8 cellular contexts compared by ENCODE assay signal in genomic region chr3:120284702-120285507, GRCh38. TPM values are rescaled to one million over a fixed set of nuclear protein-coding genes. Genes with fewer than 3 reads are reported as not detected.
A peak's percentile ranks its signal among the peaks of the same experiment; 100 is the strongest.
DNase-seq lines count a peak whose midpoint lies in the region; ATAC-seq and TF ChIP-seq lines count a peak whose summit lies in the region.

Gene GPR156, minus strand, starts transcription at chr3:120285222. Its CDS starts 41,124 bp downstream, at chr3:120244098.

- DNase-seq in CD14-positive monocyte (ENCODE audit: low spot score) (no peak), Kasumi-1 (lab: John Stamatoyannopoulos, UW) (peak; percentile 33 to 34), DMS153 treated with DMSO at 0.1 percent for 48 hours (lab: John Stamatoyannopoulos, UW; ENCODE audit: unreplicated experiment) (no peak), NCI-H1436 treated with DMSO at 0.1 percent for 48 hours (lab: John Stamatoyannopoulos, UW) (no peak), superior temporal gyrus (ENCODE audit: extremely low spot score) (no peak)

- H3K9me3 ChIP-seq in ectodermal cell (ENCODE audit: control insufficient read depth, low read length) (no peaks in the 10 kb centered on the region), mucosa of stomach (ENCODE audit: control insufficient read depth, low read length) (no peaks in the 10 kb centered on the region)

- H3K4me3 ChIP-seq in ectodermal cell (ENCODE audit: insufficient read depth, low read depth, low read length) (peak within 1 kb of the TSS; percentile 38), mucosa of stomach (ENCODE audit: low read length) (no peak within 1 kb of the TSS)

- 13% methylated on average over 74 of the region's 74 CpGs for WGBS in ectodermal cell, 2 experiments

- H3K4me1 Mint-ChIP-seq in CD14-positive monocyte, result peaks cover 5% of the 10 kb centered on the region

- no peaks in the 10 kb centered on the region for H3K36me3 ChIP-seq in ectodermal cell (ENCODE audit: control insufficient read depth, insufficient read depth, low read length)
- H3K36me3 ChIP-seq in mucosa of stomach (ENCODE audit: control insufficient read depth, insufficient read depth, low read length), result no peaks in the 10 kb centered on the region

- peak within 1 kb of the TSS; percentile 37 for H3K9ac ChIP-seq in mucosa of stomach (ENCODE audit: low read length)

- peak within 1 kb of the TSS; percentile 68 to 78 for H3K4me3 Mint-ChIP-seq in CD14-positive monocyte

- intact Hi-C loops in CD14-positive monocyte (cut with micrococcal nuclease), result no loop called here

- ATAC-seq in GM21723 (IDR thresholded peaks at IDR 0.05; ENCODE audit: unreplicated experiment), result no peak

- H3K27ac ChIP-seq in ectodermal cell (ENCODE audit: insufficient read depth, low read depth, low read length, poor library complexity, severe bottlenecking), result no peak within 1 kb of the TSS

- H3K27me3 ChIP-seq in ectodermal cell (ENCODE audit: control insufficient read depth, insufficient read depth, low read length, poor library complexity, severe bottlenecking) (peaks cover 30% of the 10 kb centered on the region), mucosa of stomach (ENCODE audit: control insufficient read depth, insufficient read depth, low read length) (peaks cover 25% of the 10 kb centered on the region)

- H3K4me1 ChIP-seq in ectodermal cell (ENCODE audit: control insufficient read depth, insufficient read depth, low read length) (peaks cover 7% of the 10 kb centered on the region), mucosa of stomach (ENCODE audit: control insufficient read depth, insufficient read depth, low read length) (peaks cover 3% of the 10 kb centered on the region)

- no peaks in the 10 kb centered on the region for H3K36me3 Mint-ChIP-seq in CD14-positive monocyte

- H3K27ac Mint-ChIP-seq in CD14-positive monocyte, result no peak within 1 kb of the TSS

- no peak for TF ChIP-seq CTCF in CD14-positive monocyte (IDR thresholded peaks at IDR 0.05)

- peaks cover 1 to 12% (median 9%) of the 10 kb centered on the region in 7 donors for H3K9me3 Mint-ChIP-seq in CD14-positive monocyte

- peaks cover 46 to 62% (median 54%) of the 10 kb centered on the region in 3 donors for H3K27me3 Mint-ChIP-seq in CD14-positive monocyte (ENCODE audit: low read depth in 3 of 3)

RNA-seq across cellular contexts. Expression of gene GPR156, which starts in this region (rescaled TPM):
- not detected for polyA plus RNA-seq in CD14-positive monocyte
- polyA plus RNA-seq in ectodermal cell (2013, experiment 1 of 4), result 1.7 TPM
- polyA plus RNA-seq in ectodermal cell (2013, experiment 2 of 4), result 2.2 TPM
- polyA plus RNA-seq in ectodermal cell (2013, experiment 3 of 4), result 0.96 TPM
- polyA plus RNA-seq in ectodermal cell (2013, experiment 4 of 4), result 1.3 TPM

Comparison
In these comparisons a context has a peak if more than half of its experiments do, and no peak if none do; other contexts are left out.
1. DNase-seq: peak in Kasumi-1 (2 of 2); none in CD14-positive monocyte (single experiment), DMS153 treated with DMSO at 0.1 percent for 48 hours (single experiment), NCI-H1436 treated with DMSO at 0.1 percent for 48 hours (single experiment) and superior temporal gyrus (single experiment).